11 cellular contexts compared by ENCODE assay signal in the genomic region with DNA sequence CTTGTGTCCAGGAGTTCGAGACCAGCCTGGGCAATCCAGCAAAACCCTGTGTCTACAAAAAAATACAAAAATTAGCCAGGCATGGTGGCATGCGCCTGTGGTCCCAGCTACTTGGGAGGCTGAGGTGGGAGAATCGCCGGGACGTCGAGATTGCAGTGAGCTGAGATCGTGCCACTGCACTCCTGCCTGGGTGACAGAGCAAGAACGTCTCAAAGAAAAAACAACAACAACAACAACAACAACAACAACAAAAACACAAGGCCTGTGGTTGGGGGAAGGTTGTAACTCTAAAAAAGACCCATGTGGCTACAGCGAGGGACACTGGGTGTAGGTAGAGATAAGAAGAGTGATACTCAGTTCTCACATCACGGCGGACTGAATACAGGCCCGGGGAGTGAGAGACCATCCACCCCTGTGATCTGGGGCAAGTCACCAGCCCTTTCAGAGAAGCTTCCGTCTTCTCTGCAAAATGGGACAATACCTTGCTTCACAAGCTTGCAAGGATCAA. TPM values are rescaled to one million over a fixed set of nuclear protein-coding genes. Genes with fewer than 3 reads are reported as not detected.
A peak's percentile ranks its signal among the peaks of the same experiment; 100 is the strongest.
DNase-seq lines count a peak whose midpoint lies in the region; ATAC-seq and TF ChIP-seq lines count a peak whose summit lies in the region.
"Had no signal": no experiment of that assay in that cellular context is flagged by ENCODE, and none has a peak within 500 bp of the region (broad histone marks: within the 10 kb centered on the region; RNA-seq: fewer than 3 reads in every experiment).

No MANE protein-coding gene starts in this region.

- peak overlapping the region; percentile 90 for H3K4me3 Mint-ChIP-seq in activated CD4-positive, alpha-beta T cell treated with anti-CD3 and anti-CD28 coated beads, Interleukin-2, amount 10 ng/mL, durations not matched to agents 7 days and 5 days

- no TSS peak for BruUV-seq in PC-3 (replicated peaks; lab: Mats Ljungman, UMichigan)

- DNase-seq in activated CD4-positive, alpha-beta T cell treated with anti-CD3 and anti-CD28 coated beads, Interleukin-2, amount 10 ng/mL, durations not matched to agents 7 days and 5 days: no peak
- DNase-seq in activated CD4-positive, alpha-beta T cell treated with anti-CD3 and anti-CD28 coated beads, Interleukin-2, amount 50 U/mL, for 1 hour: no peak
- DNase-seq in PC-3: no peak
- no peak for DNase-seq in sciatic nerve (ENCODE audit: low spot score)

- no peaks in the 10 kb centered on the region for H3K27me3 Mint-ChIP-seq in activated CD4-positive, alpha-beta T cell treated with anti-CD3 and anti-CD28 coated beads, Interleukin-2, amount 10 ng/mL, durations not matched to agents 7 days and 5 days

- peaks cover 10% of the 10 kb centered on the region; the same call in 1 of the 2 replicates for H3K36me3 ChIP-seq in PC-3 (ENCODE audit: low read depth, low read length)
- H3K36me3 ChIP-seq in duodenal mucosa (ENCODE audit: control insufficient read depth in 1 of 2, insufficient read depth in 2 of 2, low read length in 2 of 2): peaks cover 0 to 3% of the 10 kb centered on the region in 2 donors
- H3K36me3 ChIP-seq: pancreas, vagina had no signal

- H3K4me3 ChIP-seq in PC-3 (ENCODE audit: low read length) (peak overlapping the region; percentile 98; the same call in 1 of the 2 replicates), duodenal mucosa (ENCODE audit: low read depth in 1 of 2, low read length in 2 of 2) (peak overlapping the region in 1 of 2 donors; percentile 84)

- peaks cover 37% of the 10 kb centered on the region for H3K79me2 ChIP-seq in PC-3 (ENCODE audit: low read length)

- CTCF ChIA-PET in activated CD4-positive, alpha-beta T cell treated with anti-CD3 and anti-CD28 coated beads, Interleukin-2, amount 10 ng/mL, durations not matched to agents 7 days and 5 days (lab: Charles Lee): interaction anchor here (1.3 to 4.8 kb wide), 3 partner anchors 11 to 29 kb away, joined by 3 to 40 read pairs (median 5); no protein-coding TSS in a partner anchor
- CTCF ChIA-PET in PC-3 (lab: Charles Lee): no interaction called here

- intact Hi-C loops in PC-3 (cut with micrococcal nuclease): no loop called here
- intact Hi-C loops in sciatic nerve (cut with DNase I): no loop called here

- peaks cover 58% of the 10 kb centered on the region for H3K4me1 Mint-ChIP-seq in activated CD4-positive, alpha-beta T cell treated with anti-CD3 and anti-CD28 coated beads, Interleukin-2, amount 10 ng/mL, durations not matched to agents 7 days and 5 days

- no peaks in the 10 kb centered on the region for H3K9me3 Mint-ChIP-seq in activated CD4-positive, alpha-beta T cell treated with anti-CD3 and anti-CD28 coated beads, Interleukin-2, amount 10 ng/mL, durations not matched to agents 7 days and 5 days

- H3K27ac Mint-ChIP-seq in activated CD4-positive, alpha-beta T cell treated with anti-CD3 and anti-CD28 coated beads, Interleukin-2, amount 10 ng/mL, durations not matched to agents 7 days and 5 days: peak overlapping the region; percentile 97

- POLR2A ChIA-PET in activated CD4-positive, alpha-beta T cell treated with anti-CD3 and anti-CD28 coated beads, Interleukin-2, amount 10 ng/mL, durations not matched to agents 7 days and 5 days (lab: Charles Lee): interaction anchor here (0.6 to 1.5 kb wide), 3 partner anchors 12 to 26 kb away, joined by 4 to 10 read pairs (median 7); no protein-coding TSS in a partner anchor
- POLR2A ChIA-PET in PC-3 (lab: Charles Lee; ENCODE audit: unreplicated experiment): no interaction called here

- H4K20me1 ChIP-seq in PC-3 (ENCODE audit: low read length): peaks cover 31% of the 10 kb centered on the region

- H3K9me3 ChIP-seq in PC-3 (ENCODE audit: low read length) (no peaks in the 10 kb centered on the region), duodenal mucosa (ENCODE audit: control insufficient read depth in 1 of 2, low read length in 2 of 2) (no peaks in the 10 kb centered on the region)
- H3K9me3 ChIP-seq: pancreas, vagina had no signal

- no peaks in the 10 kb centered on the region for H3K27me3 ChIP-seq in PC-3 (ENCODE audit: low read length)
- H3K27me3 ChIP-seq in duodenal mucosa (ENCODE audit: control insufficient read depth in 1 of 2, insufficient read depth in 2 of 2, low read length in 2 of 2): no peaks in the 10 kb centered on the region
- H3K27me3 ChIP-seq: pancreas, vagina had no signal

- H3K4me1 ChIP-seq in PC-3 (ENCODE audit: insufficient read depth, low read length) (peaks cover 28% of the 10 kb centered on the region), duodenal mucosa (ENCODE audit: control insufficient read depth in 1 of 2, insufficient read depth in 2 of 2, low read length in 2 of 2) (peaks cover 23 to 25% of the 10 kb centered on the region in 2 donors)

- H3K36me3 Mint-ChIP-seq in activated CD4-positive, alpha-beta T cell treated with anti-CD3 and anti-CD28 coated beads, Interleukin-2, amount 10 ng/mL, durations not matched to agents 7 days and 5 days (ENCODE audit: low read depth): peaks cover 26% of the 10 kb centered on the region

- H3K9ac ChIP-seq in PC-3 (ENCODE audit: low read length) (no peak overlapping the region), duodenal mucosa (ENCODE audit: low read depth in 1 of 2, low read length in 2 of 2) (peak overlapping the region; percentile 75 to 76)

- H3K4me2 ChIP-seq in PC-3 (ENCODE audit: low read length): peak overlapping the region; percentile 82

- no peak for ATAC-seq in PC-3
- peak; percentile 5 for ATAC-seq in sciatic nerve
- no peak for ATAC-seq in HG03159 (IDR thresholded peaks at IDR 0.05; ENCODE audit: unreplicated experiment)
- ATAC-seq in GM19351 (IDR thresholded peaks at IDR 0.05; ENCODE audit: unreplicated experiment): no peak
- ATAC-seq in HG03139 (IDR thresholded peaks at IDR 0.05; ENCODE audit: unreplicated experiment): no peak

- no peak for TF ChIP-seq CTCF in PC-3 (conservative IDR thresholded peaks at IDR 0.05; ENCODE audit: low read depth, low read length)

- no peak overlapping the region for H3K27ac ChIP-seq in PC-3 (ENCODE audit: low read length)
- H3K27ac ChIP-seq in duodenal mucosa (ENCODE audit: low read depth, low read length): no peak overlapping the region

- no peaks in the 10 kb centered on the region for H3F3A ChIP-seq in PC-3 (ENCODE audit: low read length, unreplicated experiment)

- H3K9me2 ChIP-seq in PC-3 (replicated peaks; ENCODE audit: low read length): no peaks in the 10 kb centered on the region

- H2AFZ ChIP-seq in PC-3 (ENCODE audit: low read length): peak overlapping the region; percentile 98

RNA-seq across cellular contexts. Expression of a gene that starts 0.8 kb away (rescaled TPM):
- total RNA-seq in activated CD4-positive, alpha-beta T cell treated with anti-CD3 and anti-CD28 coated beads, Interleukin-2, amount 10 ng/mL, durations not matched to agents 7 days and 5 days: 100 to 1,000 TPM; 378 to 413 TPM
- total RNA-seq in PC-3 (2014; rRNA removed): 212 and 245 TPM in 2 replicates
- 221 TPM for total RNA-seq in sciatic nerve

RNA-seq across cellular contexts. Expression of a gene that starts 50.2 kb away (rescaled TPM):
- total RNA-seq in activated CD4-positive, alpha-beta T cell treated with anti-CD3 and anti-CD28 coated beads, Interleukin-2, amount 10 ng/mL, durations not matched to agents 7 days and 5 days: not detected
- total RNA-seq in PC-3 (2014; rRNA removed) (not detected in 2 replicates), sciatic nerve (2.9 TPM)
- total RNA-seq: T-helper 2 cell treated with Interferon-gamma antibody and Interleukin-4, amounts not matched to agents 100 ng/mL and 5 ng/mL, for 36 hours; vagina had no signal
